19 cellular contexts compared by ENCODE assay signal in genomic region chr14:104385189-104386135, GRCh38.
DNase-seq lines count a peak whose midpoint lies in the region; ATAC-seq and TF ChIP-seq lines count a peak whose summit lies in the region.
"Had no signal": no experiment of that assay in that cellular context is flagged by ENCODE, and none has a peak within 500 bp of the region (broad histone marks: within the 10 kb centered on the region; RNA-seq: fewer than 3 reads in every experiment).

No MANE protein-coding gene starts in this region.

- peak overlapping the region in 1 of 4 donors; percentile 26 for H3K4me3 Mint-ChIP-seq in CD4-positive, CD25-positive, alpha-beta regulatory T cell
- no peak overlapping the region for H3K4me3 Mint-ChIP-seq in chondrocyte (ENCODE audit: unreplicated experiment)
- no peak overlapping the region for H3K4me3 Mint-ChIP-seq in neural progenitor cell
- no peak overlapping the region for H3K4me3 Mint-ChIP-seq in activated CD8-positive, alpha-beta T cell treated with anti-CD3 and anti-CD28 coated beads, Interleukin-2, amount 10 ng/mL, durations not matched to agents 7 days and 5 days

- H3K9me2 ChIP-seq in SK-N-SH, result no peaks in the 10 kb centered on the region

- H3K9me3 ChIP-seq in BLaER1, result peaks cover 15% of the 10 kb centered on the region
- peaks cover 10 to 11% of the 10 kb centered on the region in 2 experiments for H3K9me3 ChIP-seq in CD4-positive, CD25-positive, alpha-beta regulatory T cell (ENCODE audit: control insufficient read depth in 2 of 2, low read length in 2 of 2)
- H3K9me3 ChIP-seq in neural progenitor cell (ENCODE audit: low read depth), result no peaks in the 10 kb centered on the region
- no peaks in the 10 kb centered on the region for H3K9me3 ChIP-seq in SK-N-SH
- H3K9me3 ChIP-seq: prostate gland had no signal

- H3K27me3 ChIP-seq in BLaER1 (peaks cover 6% of the 10 kb centered on the region; the same call in 1 of the 2 replicates), neural progenitor cell (no peaks in the 10 kb centered on the region), SK-N-SH (ENCODE audit: insufficient read depth) (no peaks in the 10 kb centered on the region)
- H3K27me3 ChIP-seq in CD4-positive, CD25-positive, alpha-beta regulatory T cell (ENCODE audit: control insufficient read depth, insufficient read depth, low read length), result no peaks in the 10 kb centered on the region

- 62% methylated on average over 28 of the region's 32 CpGs for WGBS in SK-N-SH (ENCODE audit: low lambda C conversion rate)

- H3K27ac ChIP-seq in BLaER1 (no peak overlapping the region), neural progenitor cell (no peak overlapping the region), SK-N-SH (ENCODE audit: low read depth in 2 of 2, low read length in 1 of 2) (no peak overlapping the region)
- H3K27ac ChIP-seq in CD4-positive, CD25-positive, alpha-beta regulatory T cell (ENCODE audit: insufficient read depth, low read length, poor library complexity, severe bottlenecking), result no peak overlapping the region
- H3K27ac ChIP-seq: breast epithelium, dorsolateral prefrontal cortex, gastroesophageal sphincter, left ventricle myocardium inferior, prostate gland had no signal

- no peak for ATAC-seq in CD4-positive, CD25-positive, alpha-beta regulatory T cell (ENCODE audit: low read depth in 2 of 2)
- ATAC-seq in activated CD8-positive, alpha-beta T cell treated with anti-CD3 and anti-CD28 coated beads, Interleukin-2, amount 10 ng/mL, durations not matched to agents 7 days and 5 days, result no peak
- ATAC-seq: gastroesophageal sphincter, K562 had no signal

- H4K20me1 ChIP-seq in BLaER1 (no peaks in the 10 kb centered on the region), neural progenitor cell (ENCODE audit: low read depth) (no peaks in the 10 kb centered on the region), SK-N-SH (ENCODE audit: insufficient read depth) (no peaks in the 10 kb centered on the region)

- no peak for TF ChIP-seq RAD21 in SK-N-SH (IDR thresholded peaks at IDR 0.05; ENCODE audit: low read length)

- H3K9me3 Mint-ChIP-seq in CD4-positive, CD25-positive, alpha-beta regulatory T cell, result peaks cover 0 to 13% (median 4%) of the 10 kb centered on the region in 7 donors
- H3K9me3 Mint-ChIP-seq in chondrocyte (ENCODE audit: low read depth), result peaks cover 12% of the 10 kb centered on the region
- peaks cover 8% of the 10 kb centered on the region for H3K9me3 Mint-ChIP-seq in neural progenitor cell
- peaks cover 6% of the 10 kb centered on the region for H3K9me3 Mint-ChIP-seq in activated CD8-positive, alpha-beta T cell treated with anti-CD3 and anti-CD28 coated beads, Interleukin-2, amount 10 ng/mL, durations not matched to agents 7 days and 5 days (ENCODE audit: insufficient read depth)

- H3K4me1 ChIP-seq in BLaER1, result peaks cover 76% of the 10 kb centered on the region
- H3K4me1 ChIP-seq in CD4-positive, CD25-positive, alpha-beta regulatory T cell (ENCODE audit: control insufficient read depth, insufficient read depth, low read length, poor library complexity, severe bottlenecking), result peaks cover 19% of the 10 kb centered on the region
- H3K4me1 ChIP-seq in neural progenitor cell, result peaks cover 28% of the 10 kb centered on the region
- H3K4me1 ChIP-seq in SK-N-SH (ENCODE audit: control insufficient read depth in 1 of 2, insufficient read depth in 2 of 2, low read depth in 1 of 2, low read length in 1 of 2), result peaks cover 0 to 19% of the 10 kb centered on the region in 2 experiments; a peak in 1 of 4 replicates
- H3K4me1 ChIP-seq: breast epithelium, gastroesophageal sphincter, prostate gland had no signal

- POLR2A ChIA-PET in SK-N-SH (lab: Yijun Ruan, JAX), result no interaction called here
- POLR2A ChIA-PET in activated CD8-positive, alpha-beta T cell treated with anti-CD3 and anti-CD28 coated beads, Interleukin-2, amount 10 ng/mL, durations not matched to agents 7 days and 5 days (lab: Charles Lee), result no interaction called here

- peaks cover 7% of the 10 kb centered on the region for H3K27me3 Mint-ChIP-seq in CD4-positive, CD25-positive, alpha-beta regulatory T cell
- H3K27me3 Mint-ChIP-seq in chondrocyte (ENCODE audit: low read depth) (peaks cover 13% of the 10 kb centered on the region), neural progenitor cell (ENCODE audit: insufficient read depth, low read depth) (peaks cover 15% of the 10 kb centered on the region)
- H3K27me3 Mint-ChIP-seq in activated CD8-positive, alpha-beta T cell treated with anti-CD3 and anti-CD28 coated beads, Interleukin-2, amount 10 ng/mL, durations not matched to agents 7 days and 5 days (ENCODE audit: low read depth), result peaks cover 5% of the 10 kb centered on the region

- no peak for DNase-seq in CD4-positive, CD25-positive, alpha-beta regulatory T cell
- DNase-seq in chondrocyte (ENCODE audit: low spot score), result peak; percentile 57
- DNase-seq in neural progenitor cell (ENCODE audit: low spot score), result no peak
- DNase-seq in SK-N-SH, result no peak
- DNase-seq in hippocampal formation (lab: John Stamatoyannopoulos, UW), result no peak
- DNase-seq in activated CD8-positive, alpha-beta T cell treated with anti-CD3 and anti-CD28 coated beads, Interleukin-2, amount 10 ng/mL, durations not matched to agents 7 days and 5 days, result no peak
- DNase-seq: activated CD4-positive, alpha-beta T cell treated with anti-CD3 and anti-CD28 coated beads for 4 hours; AML-193; erythroblast; left ventricle myocardium inferior; NCI-H2081; stimulated activated CD8-positive, alpha-beta memory T cell treated with anti-CD3 and anti-CD28 coated beads, Interleukin-4, amount 100 ng/mL, for 48 hours; T1000 had no signal

- H3K36me3 ChIP-seq in BLaER1 (no peaks in the 10 kb centered on the region), neural progenitor cell (no peaks in the 10 kb centered on the region), SK-N-SH (replicated peaks in 1 of 2; ENCODE audit: control insufficient read depth in 1 of 2, insufficient read depth in 2 of 2, low read length in 1 of 2) (no peaks in the 10 kb centered on the region)
- no peaks in the 10 kb centered on the region for H3K36me3 ChIP-seq in CD4-positive, CD25-positive, alpha-beta regulatory T cell (ENCODE audit: control insufficient read depth, insufficient read depth, low read length)
- H3K36me3 ChIP-seq: breast epithelium, gastroesophageal sphincter, left ventricle myocardium inferior, prostate gland had no signal

- no peak for TF ChIP-seq EP300 in SK-N-SH (IDR thresholded peaks at IDR 0.05; ENCODE audit: borderline replicate concordance in 1 of 2, low read depth in 1 of 2, low read length in 1 of 2)

- H3K4me2 ChIP-seq in BLaER1 (peak overlapping the region; percentile 97), neural progenitor cell (peak overlapping the region; percentile 38), SK-N-SH (no peak overlapping the region)

- H3K9ac ChIP-seq in BLaER1 (no peak overlapping the region), neural progenitor cell (no peak overlapping the region), SK-N-SH (no peak overlapping the region)

- peak overlapping the region in 2 of 3 donors; percentile 5 to 29 for H3K27ac Mint-ChIP-seq in CD4-positive, CD25-positive, alpha-beta regulatory T cell
- H3K27ac Mint-ChIP-seq in chondrocyte (ENCODE audit: unreplicated experiment) (no peak overlapping the region), neural progenitor cell (peak overlapping the region; percentile 70)
- no peak overlapping the region for H3K27ac Mint-ChIP-seq in activated CD8-positive, alpha-beta T cell treated with anti-CD3 and anti-CD28 coated beads, Interleukin-2, amount 10 ng/mL, durations not matched to agents 7 days and 5 days

- H2AFZ ChIP-seq in neural progenitor cell (replicated peaks), result no peak overlapping the region
- no peak overlapping the region for H2AFZ ChIP-seq in SK-N-SH (ENCODE audit: low read depth)

- H3K36me3 Mint-ChIP-seq in CD4-positive, CD25-positive, alpha-beta regulatory T cell, result no peaks in the 10 kb centered on the region
- H3K36me3 Mint-ChIP-seq in chondrocyte (ENCODE audit: low read depth) (peaks cover 2% of the 10 kb centered on the region), neural progenitor cell (peaks cover 2% of the 10 kb centered on the region)
- no peaks in the 10 kb centered on the region for H3K36me3 Mint-ChIP-seq in activated CD8-positive, alpha-beta T cell treated with anti-CD3 and anti-CD28 coated beads, Interleukin-2, amount 10 ng/mL, durations not matched to agents 7 days and 5 days (ENCODE audit: low read depth)

- CTCF ChIA-PET in SK-N-SH (lab: Yijun Ruan, JAX), result interaction anchor here (0.5 to 2.3 kb wide), 7 partner anchors 7 to 307 kb away, joined by 3 to 8 read pairs (median 3); no protein-coding TSS in a partner anchor
- CTCF ChIA-PET in activated CD8-positive, alpha-beta T cell treated with anti-CD3 and anti-CD28 coated beads, Interleukin-2, amount 10 ng/mL, durations not matched to agents 7 days and 5 days (lab: Charles Lee), result no interaction called here

- H3K4me1 Mint-ChIP-seq in CD4-positive, CD25-positive, alpha-beta regulatory T cell, result peaks cover 0 to 30% (median 8%) of the 10 kb centered on the region in 4 donors
- no peaks in the 10 kb centered on the region for H3K4me1 Mint-ChIP-seq in chondrocyte (ENCODE audit: low read depth)
- peaks cover 42% of the 10 kb centered on the region for H3K4me1 Mint-ChIP-seq in neural progenitor cell
- peaks cover 15% of the 10 kb centered on the region for H3K4me1 Mint-ChIP-seq in activated CD8-positive, alpha-beta T cell treated with anti-CD3 and anti-CD28 coated beads, Interleukin-2, amount 10 ng/mL, durations not matched to agents 7 days and 5 days (ENCODE audit: low read depth)

- H3F3A ChIP-seq in neural progenitor cell (ENCODE audit: low read depth) (no peaks in the 10 kb centered on the region), SK-N-SH (replicated peaks; ENCODE audit: insufficient read depth) (no peaks in the 10 kb centered on the region)

- H3K4me3 ChIP-seq in BLaER1 (no peak overlapping the region), neural progenitor cell (no peak overlapping the region), SK-N-SH (ENCODE audit: low read depth in 2 of 2, low read length in 1 of 2) (no peak overlapping the region)
- H3K4me3 ChIP-seq in CD4-positive, CD25-positive, alpha-beta regulatory T cell (ENCODE audit: low read depth, low read length), result no peak overlapping the region
- H3K4me3 ChIP-seq: breast epithelium, dorsolateral prefrontal cortex, gastroesophageal sphincter, K562, left ventricle myocardium inferior, prostate gland had no signal

- H3K79me2 ChIP-seq in neural progenitor cell (ENCODE audit: low read depth) (no peaks in the 10 kb centered on the region), SK-N-SH (ENCODE audit: insufficient read depth) (no peaks in the 10 kb centered on the region)

- TF ChIP-seq CTCF in chondrocyte (IDR thresholded peaks at IDR 0.05) (no peak), neural progenitor cell (IDR thresholded peaks at IDR 0.05) (no peak), SK-N-SH (IDR thresholded peaks at IDR 0.05) (no peak)

TF ChIP-seq in SK-N-SH, 30 proteins besides CTCF, POLR2A, EP300 and RAD21:
- no peak for TF ChIP-seq CHD2 (IDR thresholded peaks at IDR 0.05; ENCODE audit: low read length, partially characterized antibody)

Comparison
In these comparisons a context has a peak if more than half of its experiments do, and no peak if none do; other contexts are left out.
1. H3K27ac Mint-ChIP-seq: peak in CD4-positive, CD25-positive, alpha-beta regulatory T cell (2 of 3) and neural progenitor cell (single experiment); none in chondrocyte (single experiment) and activated CD8-positive, alpha-beta T cell treated with anti-CD3 and anti-CD28 coated beads, Interleukin-2, amount 10 ng/mL, durations not matched to agents 7 days and 5 days (single experiment).